Comparison of ENCODE assay signal across 8 cellular contexts in the genomic region with DNA sequence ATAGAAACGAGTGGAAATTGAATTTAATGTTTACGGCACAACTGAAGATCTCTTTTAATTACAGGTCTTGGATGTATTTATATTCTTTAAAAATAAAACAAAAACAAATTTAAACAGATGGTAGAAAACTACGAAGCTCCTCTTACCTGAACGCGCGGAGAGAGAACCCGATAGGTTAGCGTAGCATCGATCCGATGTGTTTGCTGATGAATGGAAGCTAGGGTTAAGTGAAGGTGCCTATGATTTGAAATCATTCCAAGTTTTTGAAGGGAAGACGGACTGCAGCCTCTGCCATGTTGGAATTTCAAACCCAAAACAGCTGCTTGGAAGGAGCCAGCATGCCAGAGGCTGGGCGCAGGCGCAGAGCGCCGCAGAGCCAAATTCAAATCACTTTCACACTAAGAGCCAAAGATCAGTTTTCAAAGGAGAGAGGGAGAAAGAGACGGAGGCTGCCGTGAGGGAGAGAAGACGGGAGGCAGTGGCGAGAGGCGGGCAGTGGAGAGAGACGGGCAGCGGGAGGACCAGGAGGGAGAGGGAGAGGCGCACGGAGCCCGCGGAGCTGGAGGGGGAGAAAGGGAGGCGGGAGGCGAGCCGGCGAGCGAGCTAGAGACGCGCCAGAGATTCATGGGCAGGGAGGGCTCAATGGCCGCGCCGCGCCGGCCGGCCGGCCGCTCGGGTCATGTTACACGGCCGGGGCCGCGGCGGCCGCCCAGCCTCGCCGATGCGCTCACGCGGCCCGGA. TPM values are rescaled to one million over a fixed set of nuclear protein-coding genes. Genes with fewer than 3 reads are reported as not detected.
DNase-seq lines count a peak whose midpoint lies in the region; ATAC-seq and TF ChIP-seq lines count a peak whose summit lies in the region.

A gene with protein sequence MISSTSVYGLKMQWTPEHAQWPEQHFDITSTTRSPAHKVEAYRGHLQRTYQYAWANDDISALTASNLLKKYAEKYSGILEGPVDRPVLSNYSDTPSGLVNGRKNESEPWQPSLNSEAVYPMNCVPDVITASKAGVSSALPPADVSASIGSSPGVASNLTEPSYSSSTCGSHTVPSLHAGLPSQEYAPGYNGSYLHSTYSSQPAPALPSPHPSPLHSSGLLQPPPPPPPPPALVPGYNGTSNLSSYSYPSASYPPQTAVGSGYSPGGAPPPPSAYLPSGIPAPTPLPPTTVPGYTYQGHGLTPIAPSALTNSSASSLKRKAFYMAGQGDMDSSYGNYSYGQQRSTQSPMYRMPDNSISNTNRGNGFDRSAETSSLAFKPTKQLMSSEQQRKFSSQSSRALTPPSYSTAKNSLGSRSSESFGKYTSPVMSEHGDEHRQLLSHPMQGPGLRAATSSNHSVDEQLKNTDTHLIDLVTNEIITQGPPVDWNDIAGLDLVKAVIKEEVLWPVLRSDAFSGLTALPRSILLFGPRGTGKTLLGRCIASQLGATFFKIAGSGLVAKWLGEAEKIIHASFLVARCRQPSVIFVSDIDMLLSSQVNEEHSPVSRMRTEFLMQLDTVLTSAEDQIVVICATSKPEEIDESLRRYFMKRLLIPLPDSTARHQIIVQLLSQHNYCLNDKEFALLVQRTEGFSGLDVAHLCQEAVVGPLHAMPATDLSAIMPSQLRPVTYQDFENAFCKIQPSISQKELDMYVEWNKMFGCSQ (minus strand): TSS at position 317 of the 741 bp plus-strand sequence. CDS start 1,081 bp downstream, outside the sequence.

- H3K9me3 Mint-ChIP-seq in T-helper 1 cell treated with Interleukin-12 subunit alpha and Interleukin-12 subunit beta and Interleukin-4 antibody, amounts not matched to agents 30 μg/mL and 1 μg/mL, for 36 hours: no peaks in the 10 kb centered on the region

- TF ChIP-seq POLR2A in stomach (IDR thresholded peaks at IDR 0.05): peak in 1 of 4 donors; percentile 70

- H3K4me3 ChIP-seq in stomach: peak within 1 kb of the TSS; percentile 55 to 71 (median 62)

- no peak for TF ChIP-seq CTCF in stomach (IDR thresholded peaks at IDR 0.05)

- no peak for ATAC-seq in HG03565 (IDR thresholded peaks at IDR 0.05; ENCODE audit: unreplicated experiment)
- no peak for ATAC-seq in GM18870 (IDR thresholded peaks at IDR 0.05; ENCODE audit: unreplicated experiment)

- no peaks in the 10 kb centered on the region for H3K9me3 ChIP-seq in stomach

- H3K4me3 Mint-ChIP-seq in T-helper 1 cell treated with Interleukin-12 subunit alpha and Interleukin-12 subunit beta and Interleukin-4 antibody, amounts not matched to agents 30 μg/mL and 1 μg/mL, for 36 hours: peak within 1 kb of the TSS; percentile 49

- no peaks in the 10 kb centered on the region for H3K36me3 ChIP-seq in stomach

- WGBS in stomach, 5 donors: 1 to 2% (median 1%) methylated on average over 42 to 54 of the region's 54 CpGs

- H3K4me1 Mint-ChIP-seq in T-helper 1 cell treated with Interleukin-12 subunit alpha and Interleukin-12 subunit beta and Interleukin-4 antibody, amounts not matched to agents 30 μg/mL and 1 μg/mL, for 36 hours (ENCODE audit: low read depth): peaks cover 3% of the 10 kb centered on the region

- H3K27ac ChIP-seq in stomach: peak within 1 kb of the TSS; percentile 77 to 92 (median 90)

- DNase-seq in T-helper 1 cell (no peak), NCI-H82 treated with DMSO at 0.1 percent for 48 hours (lab: John Stamatoyannopoulos, UW; ENCODE audit: unreplicated experiment) (peak; percentile 70), dermis blood vessel endothelial cell (peak; percentile 84), left kidney (ENCODE audit: low read depth, low spot score) (peak; percentile 97), stomach (peak; percentile 73)

- H3K27ac Mint-ChIP-seq in T-helper 1 cell treated with Interleukin-12 subunit alpha and Interleukin-12 subunit beta and Interleukin-4 antibody, amounts not matched to agents 30 μg/mL and 1 μg/mL, for 36 hours: peak within 1 kb of the TSS; percentile 62

- H3K27me3 ChIP-seq in stomach: peaks cover 0 to 10% (median 10%) of the 10 kb centered on the region in 3 donors

- H3K27me3 Mint-ChIP-seq in T-helper 1 cell treated with Interleukin-12 subunit alpha and Interleukin-12 subunit beta and Interleukin-4 antibody, amounts not matched to agents 30 μg/mL and 1 μg/mL, for 36 hours (ENCODE audit: low read depth): peaks cover 42% of the 10 kb centered on the region

- H3K36me3 Mint-ChIP-seq in T-helper 1 cell treated with Interleukin-12 subunit alpha and Interleukin-12 subunit beta and Interleukin-4 antibody, amounts not matched to agents 30 μg/mL and 1 μg/mL, for 36 hours (ENCODE audit: low read depth): peaks cover 3% of the 10 kb centered on the region

- H3K4me1 ChIP-seq in stomach: peaks cover 0 to 20% (median 6%) of the 10 kb centered on the region in 4 donors

- TF ChIP-seq EP300 in stomach (IDR thresholded peaks at IDR 0.05): no peak

- intact Hi-C loops in stomach (cut with DNase I; ENCODE audit: low total_unique reads): no loop called here

RNA-seq across cellular contexts. Expression of the gene that starts here (rescaled TPM):
- total RNA-seq in dermis blood vessel endothelial cell (under 0.01 and 0.23 TPM in 2 replicates), stomach (1 to 10 TPM; 1.2 to 8.9 (median 4.1) TPM)
- 1 to 10 TPM in 1 of 3 donors, under 1 TPM in 2; 0.33 to 1.2 (median 0.92) TPM for polyA plus RNA-seq in stomach

Comparison
In these comparisons a context has a peak if more than half of its experiments do, and no peak if none do; other contexts are left out.
1. Peak in DNase-seq in dermis blood vessel endothelial cell; RNA of the gene not detected or under 1 TPM.
2. DNase-seq: peak in NCI-H82 treated with DMSO at 0.1 percent for 48 hours (single experiment), left kidney (single experiment) and stomach (single experiment); none in T-helper 1 cell (0 of 5).